Comparison of ENCODE assay signal across 1 cellular context in genomic region chr10:132335189-132336063, GRCh38.
A peak's percentile ranks its signal among the peaks of the same experiment; 100 is the strongest.
TF ChIP-seq lines count a peak whose summit lies in the region.

No MANE protein-coding gene starts in this region.

TF ChIP-seq in HEK293, 187 proteins besides CTCF, POLR2A, EP300 and RAD21 (continued from another document and continues in another):
- TF ChIP-seq PRDM6 (tag by site-specific recombination; IDR thresholded peaks at IDR 0.05) (peak; percentile 84), ZNF549 (tag by site-specific recombination; IDR thresholded peaks at IDR 0.05) (no peak), ZNF548 (tag by site-specific recombination; IDR thresholded peaks at IDR 0.05) (no peak), ZNF768 (tag by site-specific recombination; IDR thresholded peaks at IDR 0.05) (no peak), PRDM10 (tag by site-specific recombination; IDR thresholded peaks at IDR 0.05) (peak; percentile 81), SCRT1 (tag by site-specific recombination; IDR thresholded peaks at IDR 0.05; ENCODE audit: borderline replicate concordance) (no peak; the same call in 1 of the 2 replicates), ZNF530 (tag by site-specific recombination; IDR thresholded peaks at IDR 0.05; ENCODE audit: low read depth) (no peak), ZNF529 (tag by site-specific recombination; IDR thresholded peaks at IDR 0.05; ENCODE audit: insufficient replicate concordance) (no peak), KLF10 (tag by site-specific recombination; IDR thresholded peaks at IDR 0.05) (peak; percentile 76), ZNF155 (tag by site-specific recombination; IDR thresholded peaks at IDR 0.05) (no peak), ZNF19 (tag by site-specific recombination; IDR thresholded peaks at IDR 0.05; ENCODE audit: low read depth) (no peak), ZNF324 (tag by site-specific recombination; IDR thresholded peaks at IDR 0.05) (no peak), ZNF555 (tag by site-specific recombination; conservative IDR thresholded peaks at IDR 0.05) (no peak), TSHZ1 (tag by site-specific recombination; IDR thresholded peaks at IDR 0.05; ENCODE audit: borderline replicate concordance) (peak; percentile 87; the same call in 1 of the 2 replicates), ZNF341 (tag by site-specific recombination; IDR thresholded peaks at IDR 0.05; ENCODE audit: low read depth) (peak; percentile 57; the same call in 1 of the 2 replicates), PRDM4 (tag by site-specific recombination; IDR thresholded peaks at IDR 0.05) (peak; percentile 54; the same call in 1 of the 2 replicates), ZNF580 (tag by site-specific recombination; IDR thresholded peaks at IDR 0.05) (peak; percentile 93), GLI4 (tag by site-specific recombination; IDR thresholded peaks at IDR 0.05) (no peak), ZNF514 (tag by site-specific recombination; IDR thresholded peaks at IDR 0.05) (no peak), MEIS1 (CRISPR knock-in tag; IDR thresholded peaks at IDR 0.05; ENCODE audit: borderline replicate concordance) (no peak), ZFP37 (tag by site-specific recombination; IDR thresholded peaks at IDR 0.05) (no peak), ZSCAN16 (tag by site-specific recombination; IDR thresholded peaks at IDR 0.05) (no peak), ZNF148 (tag by site-specific recombination; IDR thresholded peaks at IDR 0.05; ENCODE audit: borderline replicate concordance) (no peak), ZNF560 (tag by site-specific recombination; IDR thresholded peaks at IDR 0.05; ENCODE audit: borderline replicate concordance) (no peak), ZFP3 (tag by site-specific recombination; IDR thresholded peaks at IDR 0.05; ENCODE audit: low read depth) (no peak), ZNF449 (tag by site-specific recombination; IDR thresholded peaks at IDR 0.05) (peak; percentile 64; the same call in 1 of the 2 replicates), ZFHX2 (tag by site-specific recombination; conservative IDR thresholded peaks at IDR 0.05) (no peak), ZNF239 (tag by site-specific recombination; IDR thresholded peaks at IDR 0.05) (no peak), ZNF501 (tag by site-specific recombination; IDR thresholded peaks at IDR 0.05) (no peak), ZNF366 (tag by site-specific recombination; conservative IDR thresholded peaks at IDR 0.05) (peak; percentile 62; the same call in 1 of the 2 replicates), RBAK (tag by site-specific recombination; IDR thresholded peaks at IDR 0.05) (no peak), OSR2 (tag by site-specific recombination; IDR thresholded peaks at IDR 0.05) (peak; percentile 87), ZNF426 (tag by site-specific recombination; IDR thresholded peaks at IDR 0.05) (no peak), ZNF350 (tag by site-specific recombination; IDR thresholded peaks at IDR 0.05) (no peak), ZNF302 (tag by site-specific recombination; IDR thresholded peaks at IDR 0.05; ENCODE audit: low read depth) (no peak), GLIS2 (tag by site-specific recombination; IDR thresholded peaks at IDR 0.05) (peak; percentile 81), ZSCAN30 (tag by site-specific recombination; IDR thresholded peaks at IDR 0.05) (no peak), ZBTB7A (tag by site-specific recombination; IDR thresholded peaks at IDR 0.05; ENCODE audit: low read depth) (no peak), ZNF37A (tag by site-specific recombination; IDR thresholded peaks at IDR 0.05) (no peak), ZSCAN18 (tag by site-specific recombination; IDR thresholded peaks at IDR 0.05) (no peak), ZNF624 (tag by site-specific recombination; IDR thresholded peaks at IDR 0.05) (no peak), ZNF248 (tag by site-specific recombination; IDR thresholded peaks at IDR 0.05) (no peak), ZNF707 (tag by site-specific recombination; IDR thresholded peaks at IDR 0.05) (no peak), ZNF701 (tag by site-specific recombination; IDR thresholded peaks at IDR 0.05) (no peak), MYNN (tag by site-specific recombination; IDR thresholded peaks at IDR 0.05; ENCODE audit: borderline replicate concordance) (no peak), ZNF623 (tag by site-specific recombination; IDR thresholded peaks at IDR 0.05) (no peak), KLF16 (tag by site-specific recombination; IDR thresholded peaks at IDR 0.05) (no peak), ZNF157 (tag by site-specific recombination; IDR thresholded peaks at IDR 0.05) (no peak)
